Comparison of ENCODE assay signal across 8 cellular contexts in the genomic region with DNA sequence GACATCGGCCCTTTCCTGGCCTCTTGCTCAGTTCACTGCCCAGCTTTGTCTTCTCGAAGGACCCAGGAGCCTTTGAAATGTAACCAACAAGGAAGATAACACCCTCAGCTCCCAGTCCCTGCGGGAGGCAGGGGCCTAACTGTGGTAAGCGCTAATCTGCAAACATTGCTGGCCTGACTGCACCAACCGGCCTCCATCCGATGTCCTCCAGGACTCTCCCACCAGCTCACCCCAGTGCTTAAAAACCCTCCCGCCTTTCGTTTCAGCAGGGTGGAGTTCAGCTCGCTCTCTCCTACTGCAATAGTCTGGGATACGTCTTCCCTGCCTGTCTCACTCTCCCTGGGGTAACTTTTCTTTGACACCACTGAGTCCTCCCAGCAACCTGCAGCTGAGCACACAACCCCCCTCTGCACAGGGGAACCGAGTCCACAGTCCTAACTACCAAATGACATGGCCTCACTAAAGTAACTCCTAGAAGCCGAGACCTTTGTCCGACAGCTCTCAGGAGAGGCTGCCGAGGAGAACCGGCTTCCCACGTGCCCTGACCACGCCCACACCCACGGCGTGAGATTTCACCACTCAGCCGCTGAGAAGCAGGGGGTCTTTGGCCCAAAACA.
DNase-seq lines count a peak whose midpoint lies in the region; ATAC-seq and TF ChIP-seq lines count a peak whose summit lies in the region.

No MANE protein-coding gene starts in this region.

- peak overlapping the region; percentile 38 to 86 (median 72) for H3K4me3 Mint-ChIP-seq in naive thymus-derived CD8-positive, alpha-beta T cell

- H3K27me3 ChIP-seq in ACC112 (ENCODE audit: insufficient read depth, low read length): no peaks in the 10 kb centered on the region

- H3K4me3 ChIP-seq in ACC112 (ENCODE audit: low read depth, low read length): no peak overlapping the region

- ATAC-seq in naive thymus-derived CD8-positive, alpha-beta T cell: no peak
- ATAC-seq in GM19023 (IDR thresholded peaks at IDR 0.05; ENCODE audit: unreplicated experiment) (no peak), GM18858 (IDR thresholded peaks at IDR 0.05; ENCODE audit: unreplicated experiment) (no peak)

- H3K27ac Mint-ChIP-seq in naive thymus-derived CD8-positive, alpha-beta T cell: peak overlapping the region; percentile 87 to 100 (median 96)

- peaks cover 51% of the 10 kb centered on the region for H3K4me1 ChIP-seq in ACC112 (ENCODE audit: control insufficient read depth, insufficient read depth, low read length, unreplicated experiment)

- DNase-seq in naive thymus-derived CD8-positive, alpha-beta T cell: no peak
- DNase-seq in Kasumi-1 (lab: John Stamatoyannopoulos, UW) (no peak), amygdala (lab: John Stamatoyannopoulos, UW) (no peak)

- H3K27me3 Mint-ChIP-seq in naive thymus-derived CD8-positive, alpha-beta T cell: no peaks in the 10 kb centered on the region

- peaks cover 0 to 14% (median under 1%) of the 10 kb centered on the region in 3 donors for H3K36me3 Mint-ChIP-seq in naive thymus-derived CD8-positive, alpha-beta T cell

- no peaks in the 10 kb centered on the region for H3K9me3 Mint-ChIP-seq in naive thymus-derived CD8-positive, alpha-beta T cell

- TF ChIP-seq RAD21 in Ishikawa (IDR thresholded peaks at IDR 0.05; ENCODE audit: low read depth): no peak

- H3K4me1 Mint-ChIP-seq in naive thymus-derived CD8-positive, alpha-beta T cell: peaks cover 35 to 87% (median 82%) of the 10 kb centered on the region in 4 donors

- H2AFZ ChIP-seq in ACC112 (ENCODE audit: low read length, unreplicated experiment): no peak overlapping the region

- TF ChIP-seq EP300 in Ishikawa (IDR thresholded peaks at IDR 0.05; ENCODE audit: borderline replicate concordance): no peak

- H3K27ac ChIP-seq in ACC112 (ENCODE audit: low read depth, low read length): peak overlapping the region; percentile 90
- H3K27ac ChIP-seq in cingulate gyrus (ENCODE audit: low read depth, low read length): peak overlapping the region; percentile 92

- no peaks in the 10 kb centered on the region for H3K36me3 ChIP-seq in ACC112 (ENCODE audit: insufficient read depth, low read length)

- POLR2A ChIA-PET in naive thymus-derived CD8-positive, alpha-beta T cell (lab: Charles Lee): interaction anchor here (0.6 to 2.3 kb wide), 7 partner anchors 41 to 236 kb away, joined by 3 to 10 read pairs (median 3); a partner anchor contains a TSS

- no peaks in the 10 kb centered on the region for H3K79me2 ChIP-seq in ACC112 (ENCODE audit: control insufficient read depth, insufficient read depth, low read length, unreplicated experiment)

TF ChIP-seq in Ishikawa, 13 proteins besides CTCF, POLR2A, EP300 and RAD21:
- TF ChIP-seq, protein P1, sequence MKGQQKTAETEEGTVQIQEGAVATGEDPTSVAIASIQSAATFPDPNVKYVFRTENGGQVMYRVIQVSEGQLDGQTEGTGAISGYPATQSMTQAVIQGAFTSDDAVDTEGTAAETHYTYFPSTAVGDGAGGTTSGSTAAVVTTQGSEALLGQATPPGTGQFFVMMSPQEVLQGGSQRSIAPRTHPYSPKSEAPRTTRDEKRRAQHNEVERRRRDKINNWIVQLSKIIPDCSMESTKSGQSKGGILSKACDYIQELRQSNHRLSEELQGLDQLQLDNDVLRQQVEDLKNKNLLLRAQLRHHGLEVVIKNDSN (IDR thresholded peaks at IDR 0.05): peak; percentile 45; the same call in 1 of the 2 replicates
- TF ChIP-seq, protein P2, sequence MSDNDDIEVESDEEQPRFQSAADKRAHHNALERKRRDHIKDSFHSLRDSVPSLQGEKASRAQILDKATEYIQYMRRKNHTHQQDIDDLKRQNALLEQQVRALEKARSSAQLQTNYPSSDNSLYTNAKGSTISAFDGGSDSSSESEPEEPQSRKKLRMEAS (IDR thresholded peaks at IDR 0.05): no peak
- no peak for TF ChIP-seq TEAD4 (IDR thresholded peaks at IDR 0.05)
- no peak for TF ChIP-seq EGR1 (IDR thresholded peaks at IDR 0.05)
